13 cellular contexts compared by ENCODE assay signal in genomic region chr2:100214265-100214961, GRCh38.
DNase-seq lines count a peak whose midpoint lies in the region; ATAC-seq and FAIRE-seq lines count a peak whose summit lies in the region.
"Had no signal": no experiment of that assay in that cellular context is flagged by ENCODE, and none has a peak within 500 bp of the region (broad histone marks: within the 10 kb centered on the region; RNA-seq: fewer than 3 reads in every experiment).

No MANE protein-coding gene starts in this region.

- no peak overlapping the region for H3K4me3 ChIP-seq in small intestine (ENCODE audit: low read depth in 1 of 2, low read length in 2 of 2)

- no peaks in the 10 kb centered on the region for H3K9me3 ChIP-seq in small intestine (ENCODE audit: control insufficient read depth, low read depth)

- no peaks in the 10 kb centered on the region for H3K4me1 Mint-ChIP-seq in stimulated activated memory B cell treated with anti-CD40 and anti-IgM and Interleukin-4, amounts not matched to agents 10 μg/mL and 1 μg/mL and 100 μg/mL, for 72 hours
- H3K4me1 Mint-ChIP-seq: activated naive CD8-positive, alpha-beta T cell treated with anti-CD3 and anti-CD28 coated beads, Interleukin-2, amount 10 ng/mL, durations not matched to agents 7 days and 5 days had no signal

- no peak for FAIRE-seq in small intestine (lab: Jason Lieb, UNC)

- peaks cover 11 to 15% of the 10 kb centered on the region in 2 donors for H3K4me1 ChIP-seq in small intestine (ENCODE audit: control insufficient read depth in 2 of 2, insufficient read depth in 1 of 2, low read depth in 1 of 2, low read length in 1 of 2)

- no peaks in the 10 kb centered on the region for H3K36me3 Mint-ChIP-seq in stimulated activated memory B cell treated with anti-CD40 and anti-IgM and Interleukin-4, amounts not matched to agents 10 μg/mL and 1 μg/mL and 100 μg/mL, for 72 hours
- H3K36me3 Mint-ChIP-seq: activated naive CD8-positive, alpha-beta T cell treated with anti-CD3 and anti-CD28 coated beads, Interleukin-2, amount 10 ng/mL, durations not matched to agents 7 days and 5 days had no signal

- H3K27ac ChIP-seq in small intestine (ENCODE audit: low read depth in 1 of 2, low read length in 1 of 2) = peak overlapping the region; percentile 67 to 75

- peak; percentile 10 for DNase-seq in KG1 (lab: John Stamatoyannopoulos, UW)
- peak; percentile 84 for DNase-seq in SKM-1 (lab: John Stamatoyannopoulos, UW; ENCODE audit: unreplicated experiment)
- peak; percentile 64 for DNase-seq in left ventricle myocardium superior
- DNase-seq in small intestine = peak; percentile 93
- DNase-seq in mesenteric fat pad (ENCODE audit: low spot score) = no peak
- DNase-seq in NCI-H345 treated with DMSO at 0.1 percent for 48 hours (lab: John Stamatoyannopoulos, UW; ENCODE audit: unreplicated experiment) = no peak
- DNase-seq: activated CD8-positive, alpha-beta T cell treated with anti-CD3 and anti-CD28 coated beads, Interleukin-2, amount 10 ng/mL, durations not matched to agents 7 days and 5 days; activated naive CD8-positive, alpha-beta T cell treated with anti-CD3 and anti-CD28 coated beads, Interleukin-2, amount 10 ng/mL, durations not matched to agents 7 days and 5 days; effector CD8-positive, alpha-beta T cell; HFFc6; NCI-H82 had no signal

- no peak overlapping the region for H3K27ac Mint-ChIP-seq in stimulated activated memory B cell treated with anti-CD40 and anti-IgM and Interleukin-4, amounts not matched to agents 10 μg/mL and 1 μg/mL and 100 μg/mL, for 72 hours
- H3K27ac Mint-ChIP-seq: activated CD8-positive, alpha-beta T cell treated with anti-CD3 and anti-CD28 coated beads, Interleukin-2, amount 10 ng/mL, durations not matched to agents 7 days and 5 days; activated naive CD8-positive, alpha-beta T cell treated with anti-CD3 and anti-CD28 coated beads, Interleukin-2, amount 10 ng/mL, durations not matched to agents 7 days and 5 days; HFFc6 had no signal

- ATAC-seq in left ventricle myocardium superior (peak; percentile 29), HG03432 (IDR thresholded peaks at IDR 0.05; ENCODE audit: unreplicated experiment) (no peak)
- no peak for ATAC-seq in stimulated activated memory B cell treated with anti-CD40 and anti-IgM and Interleukin-4, amounts not matched to agents 10 μg/mL and 1 μg/mL and 100 μg/mL, for 72 hours
- ATAC-seq: activated CD8-positive, alpha-beta T cell treated with anti-CD3 and anti-CD28 coated beads, Interleukin-2, amount 10 ng/mL, durations not matched to agents 7 days and 5 days had no signal

- 36 to 37% (median 37%) methylated on average over 9 of the region's 9 CpGs for WGBS in small intestine, 3 donors

- intact Hi-C loops in left ventricle myocardium superior (cut with micrococcal nuclease) = no loop called here

- no peaks in the 10 kb centered on the region for H3K27me3 ChIP-seq in small intestine (ENCODE audit: control insufficient read depth in 2 of 2, insufficient read depth in 2 of 2, low read length in 2 of 2)

- peaks cover 10% of the 10 kb centered on the region for H3K27me3 Mint-ChIP-seq in stimulated activated memory B cell treated with anti-CD40 and anti-IgM and Interleukin-4, amounts not matched to agents 10 μg/mL and 1 μg/mL and 100 μg/mL, for 72 hours
- H3K27me3 Mint-ChIP-seq: activated naive CD8-positive, alpha-beta T cell treated with anti-CD3 and anti-CD28 coated beads, Interleukin-2, amount 10 ng/mL, durations not matched to agents 7 days and 5 days had no signal

- H3K4me3 Mint-ChIP-seq in stimulated activated memory B cell treated with anti-CD40 and anti-IgM and Interleukin-4, amounts not matched to agents 10 μg/mL and 1 μg/mL and 100 μg/mL, for 72 hours = no peak overlapping the region
- H3K4me3 Mint-ChIP-seq: activated CD8-positive, alpha-beta T cell treated with anti-CD3 and anti-CD28 coated beads, Interleukin-2, amount 10 ng/mL, durations not matched to agents 7 days and 5 days; activated naive CD8-positive, alpha-beta T cell treated with anti-CD3 and anti-CD28 coated beads, Interleukin-2, amount 10 ng/mL, durations not matched to agents 7 days and 5 days; HFFc6 had no signal

- no peaks in the 10 kb centered on the region for H3K36me3 ChIP-seq in small intestine (ENCODE audit: control insufficient read depth in 2 of 2, insufficient read depth in 2 of 2, low read length in 2 of 2)

- H3K9me3 Mint-ChIP-seq in stimulated activated memory B cell treated with anti-CD40 and anti-IgM and Interleukin-4, amounts not matched to agents 10 μg/mL and 1 μg/mL and 100 μg/mL, for 72 hours = no peaks in the 10 kb centered on the region
- H3K9me3 Mint-ChIP-seq: activated naive CD8-positive, alpha-beta T cell treated with anti-CD3 and anti-CD28 coated beads, Interleukin-2, amount 10 ng/mL, durations not matched to agents 7 days and 5 days; HFFc6 had no signal

Comparison
In these comparisons a context has a peak if more than half of its experiments do, and no peak if none do; other contexts are left out.
1. DNase-seq: peak in KG1 (single experiment), SKM-1 (single experiment), left ventricle myocardium superior (single experiment) and small intestine (single experiment); none in mesenteric fat pad (single experiment) and NCI-H345 treated with DMSO at 0.1 percent for 48 hours (single experiment).